In genomic region chr4:102344955-102345794, GRCh38 we compare ENCODE assay signal across 8 cellular contexts. TPM values are rescaled to one million over a fixed set of nuclear protein-coding genes. Genes with fewer than 3 reads are reported as not detected.
DNase-seq lines count a peak whose midpoint lies in the region; ATAC-seq, FAIRE-seq and TF ChIP-seq lines count a peak whose summit lies in the region.

Gene SLC39A8 (minus strand): TSS chr4:102345482. CDS start chr4:102344662, 820 bp downstream.

- H3K27ac ChIP-seq in OCI-LY3 (ENCODE audit: low read length), result peak within 1 kb of the TSS; percentile 71
- no peak within 1 kb of the TSS for H3K27ac ChIP-seq in endothelial cell of umbilical vein (ENCODE audit: insufficient read depth, low read depth, low read length)

- peak; percentile 56 for TF ChIP-seq CTCF in D721Med (IDR thresholded peaks at IDR 0.05; ENCODE audit: insufficient read depth, missing control alignments)
- peak; percentile 74 for TF ChIP-seq CTCF in OCI-LY3 (IDR thresholded peaks at IDR 0.05; ENCODE audit: low read depth, low read length)
- peak; percentile 67 to 84 for TF ChIP-seq CTCF in endothelial cell of umbilical vein (IDR thresholded peaks at IDR 0.05; ENCODE audit: extremely low read depth in 1 of 2, insufficient read depth in 1 of 2, low read depth in 1 of 2, low read length in 2 of 2)
- TF ChIP-seq CTCF in mucosa of descending colon (IDR thresholded peaks at IDR 0.05), result peak; percentile 83

- H3K79me2 ChIP-seq in OCI-LY3 (ENCODE audit: low read length) (no peaks in the 10 kb centered on the region; the same call in 1 of the 2 replicates), endothelial cell of umbilical vein (ENCODE audit: control insufficient read depth, insufficient read depth, low read length) (no peaks in the 10 kb centered on the region)

- peak within 1 kb of the TSS; percentile 79 for H3K9ac ChIP-seq in OCI-LY3 (ENCODE audit: low read length)
- peak within 1 kb of the TSS; percentile 66 for H3K9ac ChIP-seq in endothelial cell of umbilical vein (replicated peaks; ENCODE audit: extremely low read depth, insufficient read depth, low read length)

- H3K36me3 ChIP-seq in OCI-LY3 (replicated peaks; ENCODE audit: low read depth, low read length) (no peaks in the 10 kb centered on the region), endothelial cell of umbilical vein (ENCODE audit: control insufficient read depth in 2 of 2, extremely low read depth in 1 of 2, insufficient read depth in 2 of 2, low read length in 2 of 2) (no peaks in the 10 kb centered on the region), mucosa of descending colon (ENCODE audit: low read depth) (no peaks in the 10 kb centered on the region)

- TF ChIP-seq POLR2A in endothelial cell of umbilical vein (IDR thresholded peaks at IDR 0.05; ENCODE audit: low read depth, low read length), result peak; percentile 42

- H3K4me3 ChIP-seq in OCI-LY3 (ENCODE audit: low read length) (peak within 1 kb of the TSS; percentile 81), endothelial cell of umbilical vein (replicated peaks in 1 of 3; ENCODE audit: insufficient read depth in 1 of 3, low read depth in 1 of 3, low read length in 3 of 3) (peak within 1 kb of the TSS; percentile 39 to 90 (median 89)), mucosa of descending colon (peak within 1 kb of the TSS; percentile 54)

- POLR2A ChIA-PET in endothelial cell of umbilical vein (lab: Charles Lee), result interaction anchor here (0.5 to 0.7 kb wide), 2 partner anchors 8 to 106 kb away, joined by 3 to 4 read pairs; no protein-coding TSS in a partner anchor

- H3K4me1 ChIP-seq in OCI-LY3 (ENCODE audit: low read length), result peaks cover 30% of the 10 kb centered on the region
- H3K4me1 ChIP-seq in endothelial cell of umbilical vein (ENCODE audit: control insufficient read depth, extremely low read depth, insufficient read depth, low read length), result peaks cover 19% of the 10 kb centered on the region
- peaks cover 15% of the 10 kb centered on the region for H3K4me1 ChIP-seq in mucosa of descending colon (ENCODE audit: low read depth)

- CTCF ChIA-PET in endothelial cell of umbilical vein (lab: Charles Lee), result interaction anchor here (1.0 to 1.9 kb wide), 3 partner anchors 47 to 662 kb away, joined by 3 to 14 read pairs (median 4); no protein-coding TSS in a partner anchor

- dilution Hi-C loops in endothelial cell of umbilical vein (cut with MboI; ENCODE audit: extremely low pct_ligation_motif_present, low sequenced_read_pairs), result no loop called here

- TSS peak; percentile 16 for BruUV-seq in endothelial cell of umbilical vein (replicated peaks; lab: Mats Ljungman, UMichigan)

- no peaks in the 10 kb centered on the region for H3K9me1 ChIP-seq in endothelial cell of umbilical vein (replicated peaks; ENCODE audit: control insufficient read depth, extremely low read depth, insufficient read depth, low read length)

- peak; percentile 75 for ATAC-seq in GM21390 (IDR thresholded peaks at IDR 0.05; ENCODE audit: unreplicated experiment)
- peak; percentile 91 for ATAC-seq in mucosa of descending colon

- H4K20me1 ChIP-seq in OCI-LY3 (ENCODE audit: insufficient read depth, low read length), result no peaks in the 10 kb centered on the region
- H4K20me1 ChIP-seq in endothelial cell of umbilical vein (replicated peaks; ENCODE audit: control insufficient read depth, extremely low read depth, insufficient read depth, low read length), result no peaks in the 10 kb centered on the region

- DNase-seq in D721Med (ENCODE audit: insufficient read length, low spot score), result peak; percentile 43
- DNase-seq in HUDEP-2 (lab: John Stamatoyannopoulos, UW; ENCODE audit: unreplicated experiment in 76 of 76), result peak in 75 of 76 experiments; percentile 29 to 91 (median 81)
- peak; percentile 90 for DNase-seq in activated CD8-positive, alpha-beta memory T cell treated with anti-CD3 and anti-CD28 coated beads, Interleukin-2, amount 50 U/mL, for 48 hours
- peak; percentile 79 for DNase-seq in endothelial cell of umbilical vein (ENCODE audit: low read depth, low spot score)
- DNase-seq in mucosa of descending colon, result peak; percentile 92 to 96 (median 94)
- DNase-seq in stimulated activated CD8-positive, alpha-beta memory T cell treated with anti-CD3 and anti-CD28 coated beads, Interleukin-4, amount 100 ng/mL, for 1 hour (ENCODE audit: low read depth in 2 of 2, low spot score in 1 of 2), result peak; percentile 52 to 69

- H2AFZ ChIP-seq in OCI-LY3 (ENCODE audit: low read depth, low read length) (peak within 1 kb of the TSS; percentile 90), endothelial cell of umbilical vein (ENCODE audit: low read depth, low read length) (peak within 1 kb of the TSS; percentile 100)

- H3K27me3 ChIP-seq in OCI-LY3 (ENCODE audit: low read depth, low read length) (peaks cover 4% of the 10 kb centered on the region; the same call in 1 of the 2 replicates), endothelial cell of umbilical vein (ENCODE audit: control insufficient read depth in 2 of 2, insufficient read depth in 2 of 2, low read length in 2 of 2) (peaks cover 2 to 5% of the 10 kb centered on the region in 2 experiments)

- H3K9me3 ChIP-seq in OCI-LY3 (ENCODE audit: insufficient read depth, low read length) (no peaks in the 10 kb centered on the region), endothelial cell of umbilical vein (replicated peaks; ENCODE audit: control insufficient read depth, insufficient read depth, low read length) (no peaks in the 10 kb centered on the region), mucosa of descending colon (no peaks in the 10 kb centered on the region)

- no peak for FAIRE-seq in D721Med (lab: Jason Lieb, UNC)
- FAIRE-seq in endothelial cell of umbilical vein (lab: Jason Lieb, UNC), result peak; percentile 86

- H3K4me2 ChIP-seq in OCI-LY3 (ENCODE audit: low read length), result peak within 1 kb of the TSS; percentile 94
- H3K4me2 ChIP-seq in endothelial cell of umbilical vein (ENCODE audit: insufficient read depth, low read length), result peak within 1 kb of the TSS; percentile 97

- intact Hi-C loops in endothelial cell of umbilical vein (cut with micrococcal nuclease), result loop anchor here (1.0 to 10.0 kb wide), 5 partner anchors 86 to 746 kb away; no protein-coding TSS in a partner anchor
- intact Hi-C loops in mucosa of descending colon (cut with DNase I, micrococcal nuclease), result no loop called here

TF ChIP-seq in endothelial cell of umbilical vein, 7 proteins besides CTCF, POLR2A, EP300 and RAD21:
- TF ChIP-seq FOS (IDR thresholded peaks at IDR 0.05; ENCODE audit: borderline replicate concordance, insufficient read depth, low read length) (no peak), MAX (IDR thresholded peaks at IDR 0.05; ENCODE audit: insufficient read depth, insufficient read length) (peak; percentile 90), POLR2AphosphoS5 (IDR thresholded peaks at IDR 0.05; ENCODE audit: insufficient read depth, low read depth, low read length) (peak; percentile 30), MYC (IDR thresholded peaks at IDR 0.05; ENCODE audit: low read depth, low read length) (peak; percentile 68)

RNA-seq across cellular contexts. Expression of gene SLC39A8, which starts in this region (rescaled TPM):
- total RNA-seq in endothelial cell of umbilical vein, result 6.0 and 6.7 TPM in 2 replicates
- polyA plus RNA-seq in endothelial cell of umbilical vein, result 1.5 and 1.7 TPM in 2 replicates
- 1.7 and 1.8 TPM in 2 replicates for polyA plus RNA-seq in endothelial cell of umbilical vein (2011; cell fraction: cytosol; rRNA removed)
- 1.6 and 1.8 TPM in 2 replicates for polyA plus RNA-seq in endothelial cell of umbilical vein (2011; cell fraction: nucleus; rRNA removed)
- 0.63 and 2.1 TPM in 2 replicates for polyA plus RNA-seq in endothelial cell of umbilical vein (2012)
- polyA minus RNA-seq in endothelial cell of umbilical vein, result 2.8 and 3.7 TPM in 2 replicates
- polyA minus RNA-seq in endothelial cell of umbilical vein (2011; cell fraction: cytosol; rRNA and poly(A)+ RNA removed), result 192 TPM
- 1.9 and 2.1 TPM in 2 replicates for polyA minus RNA-seq in endothelial cell of umbilical vein (2011; cell fraction: nucleus; rRNA and poly(A)+ RNA removed)
- 100 to 1,000 TPM in 1 of 3 donors, 10 to 100 TPM in 2; 35.1 to 121 (median 83.5) TPM for total RNA-seq in mucosa of descending colon

Comparison
In these comparisons a context has a peak if more than half of its experiments do, and no peak if none do; other contexts are left out.
1. DNase-seq: peak in every context shown above with its lines; median percentile 94 in mucosa of descending colon; 90 in activated CD8-positive, alpha-beta memory T cell treated with anti-CD3 and anti-CD28 coated beads, Interleukin-2, amount 50 U/mL, for 48 hours; 81 in HUDEP-2; 79 in endothelial cell of umbilical vein; 60 in stimulated activated CD8-positive, alpha-beta memory T cell treated with anti-CD3 and anti-CD28 coated beads, Interleukin-4, amount 100 ng/mL, for 1 hour; 43 in D721Med.